In the genomic region with DNA sequence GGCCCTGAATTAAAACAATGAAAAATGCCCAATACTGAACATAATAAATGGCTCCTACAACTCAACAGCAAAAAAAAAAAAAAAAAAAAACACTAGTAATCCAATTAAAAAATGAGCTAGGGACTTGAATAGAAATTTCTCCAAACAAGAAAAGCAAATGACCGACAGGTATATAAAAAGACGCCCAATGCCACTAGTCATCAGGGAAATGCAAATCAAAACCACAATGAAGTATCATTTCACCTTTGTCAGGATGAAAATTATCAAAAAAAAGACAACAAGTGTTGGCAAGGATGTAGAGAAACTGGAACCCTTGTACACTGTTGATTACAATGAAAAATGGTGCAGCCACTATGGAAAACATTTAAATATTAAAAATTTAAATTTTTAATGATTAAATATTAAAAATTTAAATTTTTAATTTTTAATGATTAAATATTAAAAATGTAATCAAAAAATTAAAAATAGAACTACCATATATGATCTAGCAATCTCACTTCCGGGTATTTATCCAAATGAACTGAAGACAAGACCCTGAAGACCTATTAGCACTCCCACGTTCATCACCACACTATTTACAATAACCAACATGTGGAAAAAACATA, we compare ENCODE assay signal across 22 cellular contexts.
"Had no signal": no experiment of that assay in that cellular context is flagged by ENCODE, and none has a peak within 500 bp of the region (broad histone marks: within the 10 kb centered on the region; RNA-seq: fewer than 3 reads in every experiment).

No MANE protein-coding gene starts in this region.

- H3K9me3 Mint-ChIP-seq: naive B cell, nephron had no signal

- H3K4me1 ChIP-seq: gastroesophageal sphincter, left lung, lower lobe of right lung, pancreas, stomach had no signal

- FAIRE-seq: pancreas, small intestine had no signal

- H3K27ac Mint-ChIP-seq: nephron, progenitor cell of endocrine pancreas had no signal

- H3K27me3 Mint-ChIP-seq: naive B cell, progenitor cell of endocrine pancreas had no signal

- ATAC-seq: esophagus mucosa, gastroesophageal sphincter, left lung, lower lobe of right lung, pancreas, right cardiac atrium had no signal

- H3K4me1 Mint-ChIP-seq: nephron had no signal

- H3K27me3 ChIP-seq: gastroesophageal sphincter, left lung, pancreas, stomach had no signal

- H3K4me3 ChIP-seq: coronary artery, gastroesophageal sphincter, left lung, lower lobe of right lung, pancreas, stomach, thoracic aorta had no signal

- H3K4me3 Mint-ChIP-seq: nephron had no signal

- H3K9me3 ChIP-seq: gastroesophageal sphincter, left lung, lower lobe of right lung, pancreas, stomach, thoracic aorta had no signal

- H3K27ac ChIP-seq: coronary artery, gastroesophageal sphincter, left lung, lower lobe of right lung, pancreas, stomach, thoracic aorta had no signal

- DNase-seq: effector CD8-positive, alpha-beta T cell; glutamatergic neuron; islet precursor cell; left lung; lower lobe of right lung; mesenchymal stem cell; naive B cell; occipital lobe; pancreas; right cardiac atrium; small intestine; stimulated activated CD4-positive, alpha-beta T cell treated with anti-CD3 and anti-CD28 coated beads, Interleukin-12 subunit alpha, Interleukin-12 subunit beta, amount 100 ng/mL, for 4 hours; stimulated activated naive CD4-positive, alpha-beta T cell; stomach; substantia nigra; trophoblast cell had no signal
